11 cellular contexts compared by ENCODE assay signal in genomic region chr6:166597711-166598440, GRCh38. TPM values are rescaled to one million over a fixed set of nuclear protein-coding genes. Genes with fewer than 3 reads are reported as not detected.
DNase-seq lines count a peak whose midpoint lies in the region; ATAC-seq and TF ChIP-seq lines count a peak whose summit lies in the region.
"Had no signal": no experiment of that assay in that cellular context is flagged by ENCODE, and none has a peak within 500 bp of the region (broad histone marks: within the 10 kb centered on the region; RNA-seq: fewer than 3 reads in every experiment).

No MANE protein-coding gene starts in this region.

- POLR2A ChIA-PET in HEK293T (lab: Yijun Ruan, JAX): no interaction called here

- H3K4me1 ChIP-seq in colonic mucosa: no peaks in the 10 kb centered on the region
- peaks cover 27 to 56% of the 10 kb centered on the region in 2 donors for H3K4me1 ChIP-seq in thyroid gland

- no peaks in the 10 kb centered on the region for H3K27me3 ChIP-seq in colonic mucosa
- H3K27me3 ChIP-seq in thyroid gland: no peaks in the 10 kb centered on the region

- intact Hi-C loops in colonic mucosa (cut with DNase I) (no loop called here), thyroid gland (cut with DNase I) (no loop called here)

- no peaks in the 10 kb centered on the region for H3K9me3 ChIP-seq in colonic mucosa
- H3K9me3 ChIP-seq in thyroid gland: no peaks in the 10 kb centered on the region

- WGBS in thyroid gland, 2 donors: 78 to 84% methylated on average over 10 of the region's 10 CpGs

- no peak for TF ChIP-seq POLR2A in thyroid gland (IDR thresholded peaks at IDR 0.05)

- ATAC-seq in GM21381 (IDR thresholded peaks at IDR 0.05; ENCODE audit: unreplicated experiment): no peak
- no peak for ATAC-seq in GM19351 (IDR thresholded peaks at IDR 0.05; ENCODE audit: unreplicated experiment)

- H3K4me3 ChIP-seq in colonic mucosa (no peak overlapping the region), thyroid gland (replicated peaks in 1 of 3) (no peak overlapping the region)

- DNase-seq in NCI-H2227 (lab: John Stamatoyannopoulos, UW; ENCODE audit: unreplicated experiment) (peak; percentile 49), colonic mucosa (no peak), midbrain (lab: John Stamatoyannopoulos, UW) (peak; percentile 56), thyroid gland (no peak), DMS153 (lab: John Stamatoyannopoulos, UW) (no peak), HEK293T (ENCODE audit: extremely low spot score) (no peak)
- DNase-seq: NCI-H2029 treated with DMSO at 0.1 percent for 48 hours; stimulated activated CD4-positive, alpha-beta T cell treated with anti-CD3 and anti-CD28 coated beads, Interleukin-4, amount 100 ng/mL, for 1 hour; stimulated activated naive CD4-positive, alpha-beta T cell treated with Interleukin-2 at 50 U/mL for 16 hours had no signal

- H3K27ac ChIP-seq in colonic mucosa (peak overlapping the region; percentile 12), thyroid gland (peak overlapping the region; percentile 75 to 89 (median 88))

- TF ChIP-seq CTCF in colonic mucosa (IDR thresholded peaks at IDR 0.05) (no peak), thyroid gland (IDR thresholded peaks at IDR 0.05) (no peak)

- CTCF ChIA-PET in HEK293T (lab: Yijun Ruan, JAX): no interaction called here

- H3K36me3 ChIP-seq in colonic mucosa (no peaks in the 10 kb centered on the region), thyroid gland (no peaks in the 10 kb centered on the region)

- H3K9ac ChIP-seq in colonic mucosa (ENCODE audit: low read depth in 2 of 2, low read length in 2 of 2): no peak overlapping the region

TF ChIP-seq in HEK293T, 16 proteins besides CTCF, POLR2A, EP300 and RAD21:
- TF ChIP-seq LEF1 (IDR thresholded peaks at IDR 0.05; ENCODE audit: borderline replicate concordance) (no peak), SUZ12 (IDR thresholded peaks at IDR 0.05) (no peak), FOXK2 (IDR thresholded peaks at IDR 0.05) (no peak), HDGF (IDR thresholded peaks at IDR 0.05; ENCODE audit: borderline replicate concordance) (no peak), FOXM1 (IDR thresholded peaks at IDR 0.05; ENCODE audit: borderline replicate concordance) (no peak), SP1 (IDR thresholded peaks at IDR 0.05) (no peak), ELF4 (IDR thresholded peaks at IDR 0.05) (no peak), BHLHE40 (IDR thresholded peaks at IDR 0.05; ENCODE audit: borderline replicate concordance) (no peak), ARNT (IDR thresholded peaks at IDR 0.05) (no peak), NFRKB (IDR thresholded peaks at IDR 0.05) (no peak), L3MBTL2 (conservative IDR thresholded peaks at IDR 0.05) (no peak), ZNF384 (IDR thresholded peaks at IDR 0.05) (no peak), CTBP1 (IDR thresholded peaks at IDR 0.05; ENCODE audit: borderline replicate concordance) (no peak), FOXA1 (IDR thresholded peaks at IDR 0.05) (no peak), TARDBP (IDR thresholded peaks at IDR 0.05) (no peak)
- TF ChIP-seq, protein P1, sequence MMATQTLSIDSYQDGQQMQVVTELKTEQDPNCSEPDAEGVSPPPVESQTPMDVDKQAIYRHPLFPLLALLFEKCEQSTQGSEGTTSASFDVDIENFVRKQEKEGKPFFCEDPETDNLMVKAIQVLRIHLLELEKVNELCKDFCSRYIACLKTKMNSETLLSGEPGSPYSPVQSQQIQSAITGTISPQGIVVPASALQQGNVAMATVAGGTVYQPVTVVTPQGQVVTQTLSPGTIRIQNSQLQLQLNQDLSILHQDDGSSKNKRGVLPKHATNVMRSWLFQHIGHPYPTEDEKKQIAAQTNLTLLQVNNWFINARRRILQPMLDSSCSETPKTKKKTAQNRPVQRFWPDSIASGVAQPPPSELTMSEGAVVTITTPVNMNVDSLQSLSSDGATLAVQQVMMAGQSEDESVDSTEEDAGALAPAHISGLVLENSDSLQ (IDR thresholded peaks at IDR 0.05): no peak

RNA-seq across cellular contexts. Expression of gene RAMACL, which starts 11.4 kb away (rescaled TPM):
- total RNA-seq in colonic mucosa: under 1 TPM; 0.48 to 0.54 TPM
- 10 to 100 TPM in 1 of 4 donors, 1 to 10 TPM in 3; 3.7 to 13.4 (median 9.0) TPM for total RNA-seq in thyroid gland

RNA-seq across cellular contexts. Expression of gene RPS6KA2, which starts 29.2 kb away (rescaled TPM):
- total RNA-seq in colonic mucosa (10 to 100 TPM in 1 of 2 donors, 1 to 10 TPM in 1; 7.8 to 13.6 TPM), thyroid gland (100 to 1,000 TPM in 1 of 4 donors, 10 to 100 TPM in 3; 64.9 to 101 (median 81.6) TPM)

Comparison
In these comparisons a context has a peak if more than half of its experiments do, and no peak if none do; other contexts are left out.
1. DNase-seq: peak in NCI-H2227 (single experiment) and midbrain (single experiment); none in colonic mucosa (single experiment), thyroid gland (0 of 2), DMS153 (single experiment) and HEK293T (single experiment).
2. RNA of gene RPS6KA2, which starts 29.2 kb away (total RNA-seq): 64.9 to 101 TPM in thyroid gland; 7.8 to 13.6 TPM in colonic mucosa; every median in the first group is over 4 times any median in the second.